ENCODE assay signal across 14 cellular contexts in genomic region chr18:46315187-46315586, GRCh38.
"Had no signal": no experiment of that assay in that cellular context is flagged by ENCODE, and none has a peak within 500 bp of the region (broad histone marks: within the 10 kb centered on the region; RNA-seq: fewer than 3 reads in every experiment).

No MANE protein-coding gene starts in this region.

- ATAC-seq: activated CD4-positive, CD25-positive, alpha-beta regulatory T cell treated with anti-CD3 and anti-CD28 coated beads, Interleukin-2, amount 50 U/mL, for 24 hours; left cardiac atrium had no signal

- H3K9me3 ChIP-seq: esophagus muscularis mucosa, tibial artery had no signal

- DNase-seq: activated CD4-positive, alpha-beta T cell treated with anti-CD3 and anti-CD28 coated beads, Interleukin-2, amount 50 U/mL, for 48 hours; activated gamma-delta T cell treated with Interleukin-2 at 50 U/mL for 16 hours; activated naive CD8-positive, alpha-beta T cell treated with anti-CD3 and anti-CD28 coated beads for 36 hours; activated T-cell treated with anti-CD3 and anti-CD28 coated beads, Interleukin-2, amount 50 U/mL, for 48 hours; brain microvascular endothelial cell; glutamatergic neuron; left cardiac atrium; retina; stimulated activated CD4-positive, alpha-beta T cell treated with anti-CD3 and anti-CD28 coated beads, Interleukin-4, amount 100 ng/mL, for 24 hours; tibial artery had no signal

- H3K27ac Mint-ChIP-seq: activated naive CD8-positive, alpha-beta T cell treated with anti-CD3 and anti-CD28 coated beads for 36 hours; immature natural killer cell; T-helper 1 cell treated with Interleukin-12 subunit alpha and Interleukin-12 subunit beta and Interleukin-4 antibody, amounts not matched to agents 30 μg/mL and 1 μg/mL, for 36 hours had no signal

- H3K9me3 Mint-ChIP-seq: activated naive CD8-positive, alpha-beta T cell treated with anti-CD3 and anti-CD28 coated beads for 36 hours; immature natural killer cell; T-helper 1 cell treated with Interleukin-12 subunit alpha and Interleukin-12 subunit beta and Interleukin-4 antibody, amounts not matched to agents 30 μg/mL and 1 μg/mL, for 36 hours had no signal

- H3K4me3 Mint-ChIP-seq: activated naive CD8-positive, alpha-beta T cell treated with anti-CD3 and anti-CD28 coated beads for 36 hours; immature natural killer cell; T-helper 1 cell treated with Interleukin-12 subunit alpha and Interleukin-12 subunit beta and Interleukin-4 antibody, amounts not matched to agents 30 μg/mL and 1 μg/mL, for 36 hours had no signal

- H3K27me3 Mint-ChIP-seq: activated naive CD8-positive, alpha-beta T cell treated with anti-CD3 and anti-CD28 coated beads for 36 hours had no signal

- H3K4me1 Mint-ChIP-seq: activated naive CD8-positive, alpha-beta T cell treated with anti-CD3 and anti-CD28 coated beads for 36 hours had no signal

- H3K36me3 Mint-ChIP-seq: activated naive CD8-positive, alpha-beta T cell treated with anti-CD3 and anti-CD28 coated beads for 36 hours; immature natural killer cell had no signal
